Comparison of ENCODE assay signal across 1 cellular context in the genomic region with DNA sequence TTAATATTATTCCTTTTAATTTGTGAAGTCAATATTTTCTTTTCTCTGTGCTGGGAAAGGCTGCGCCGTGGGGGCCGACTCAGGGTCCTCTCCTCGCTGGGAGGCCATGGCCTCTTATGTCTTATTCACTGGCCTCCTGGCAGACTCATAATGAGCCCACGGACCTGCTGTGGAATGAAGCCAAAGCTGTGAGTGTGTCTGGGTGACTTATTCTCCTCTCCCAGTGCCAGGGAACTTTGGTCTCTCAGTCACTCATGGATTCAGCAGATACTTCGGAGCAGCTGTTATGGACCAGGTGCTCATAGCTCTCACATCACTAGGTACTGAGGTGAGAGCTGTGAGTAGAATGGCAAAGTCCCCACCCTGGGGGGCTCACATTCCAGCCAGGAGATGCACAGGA.
TF ChIP-seq lines count a peak whose summit lies in the region.

No MANE protein-coding gene starts in this region.

TF ChIP-seq in SK-N-SH treated with all-trans-retinoic acid at 6 μM for 48 hours, 23 proteins besides CTCF, POLR2A, EP300 and RAD21 (continued from another document):
- TF ChIP-seq, protein P1, sequence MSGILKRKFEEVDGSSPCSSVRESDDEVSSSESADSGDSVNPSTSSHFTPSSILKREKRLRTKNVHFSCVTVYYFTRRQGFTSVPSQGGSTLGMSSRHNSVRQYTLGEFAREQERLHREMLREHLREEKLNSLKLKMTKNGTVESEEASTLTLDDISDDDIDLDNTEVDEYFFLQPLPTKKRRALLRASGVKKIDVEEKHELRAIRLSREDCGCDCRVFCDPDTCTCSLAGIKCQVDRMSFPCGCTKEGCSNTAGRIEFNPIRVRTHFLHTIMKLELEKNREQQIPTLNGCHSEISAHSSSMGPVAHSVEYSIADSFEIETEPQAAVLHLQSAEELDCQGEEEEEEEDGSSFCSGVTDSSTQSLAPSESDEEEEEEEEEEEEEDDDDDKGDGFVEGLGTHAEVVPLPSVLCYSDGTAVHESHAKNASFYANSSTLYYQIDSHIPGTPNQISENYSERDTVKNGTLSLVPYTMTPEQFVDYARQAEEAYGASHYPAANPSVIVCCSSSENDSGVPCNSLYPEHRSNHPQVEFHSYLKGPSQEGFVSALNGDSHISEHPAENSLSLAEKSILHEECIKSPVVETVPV (CRISPR knock-in tag; IDR thresholded peaks at IDR 0.05), result no peak
- TF ChIP-seq ZNF565 (CRISPR knock-in tag; conservative IDR thresholded peaks at IDR 0.05; ENCODE audit: low read depth), result no peak
- no peak for TF ChIP-seq PPARA (CRISPR knock-in tag; IDR thresholded peaks at IDR 0.05; ENCODE audit: borderline replicate concordance)
- no peak for TF ChIP-seq TCF4 (CRISPR knock-in tag; IDR thresholded peaks at IDR 0.05; ENCODE audit: borderline replicate concordance)
- no peak for TF ChIP-seq BACH2 (CRISPR knock-in tag; IDR thresholded peaks at IDR 0.05; ENCODE audit: borderline replicate concordance)
- TF ChIP-seq CSDC2 (CRISPR knock-in tag; IDR thresholded peaks at IDR 0.05), result no peak
- TF ChIP-seq ZFP30 (CRISPR knock-in tag; IDR thresholded peaks at IDR 0.05), result no peak
- no peak for TF ChIP-seq ARNTL (CRISPR knock-in tag; IDR thresholded peaks at IDR 0.05; ENCODE audit: borderline replicate concordance, low read depth)
- no peak for TF ChIP-seq ZFP3 (CRISPR knock-in tag; IDR thresholded peaks at IDR 0.05)
- TF ChIP-seq ISL1 (CRISPR knock-in tag; IDR thresholded peaks at IDR 0.05), result no peak
